25 cellular contexts compared by ENCODE assay signal in genomic region chr21:28821276-28822063, GRCh38.
A peak's percentile ranks its signal among the peaks of the same experiment; 100 is the strongest.
DNase-seq lines count a peak whose midpoint lies in the region; ATAC-seq, FAIRE-seq and TF ChIP-seq lines count a peak whose summit lies in the region.
"Had no signal": no experiment of that assay in that cellular context is flagged by ENCODE, and none has a peak within 500 bp of the region (broad histone marks: within the 10 kb centered on the region; RNA-seq: fewer than 3 reads in every experiment).

No MANE protein-coding gene starts in this region.

- no peaks in the 10 kb centered on the region for H3K9me3 ChIP-seq in IMR-90 (ENCODE audit: control insufficient read depth, insufficient read depth, low read length)
- H3K9me3 ChIP-seq in trophoblast cell (ENCODE audit: insufficient read depth, low read depth, low read length), result peaks cover 2% of the 10 kb centered on the region
- no peaks in the 10 kb centered on the region for H3K9me3 ChIP-seq in transverse colon

- no peaks in the 10 kb centered on the region for H3K9me1 ChIP-seq in IMR-90 (ENCODE audit: insufficient read depth, low read length)

- H3K18ac ChIP-seq in IMR-90 (ENCODE audit: low read depth, low read length), result peak overlapping the region; percentile 56
- no peak overlapping the region for H3K18ac ChIP-seq in trophoblast cell (ENCODE audit: low read length)

- BruUV-seq in IMR-90 (replicated peaks; lab: Mats Ljungman, UMichigan), result no TSS peak

- CTCF ChIA-PET in IMR-90 (lab: Yijun Ruan, JAX), result no interaction called here
- CTCF ChIA-PET in activated CD8-positive, alpha-beta T cell treated with anti-CD3 and anti-CD28 coated beads, Interleukin-2, amount 10 ng/mL, durations not matched to agents 7 days and 5 days (lab: Charles Lee), result no interaction called here

- H3K27me3 ChIP-seq in IMR-90 (ENCODE audit: control insufficient read depth, insufficient read depth, low read length) (no peaks in the 10 kb centered on the region), trophoblast cell (ENCODE audit: insufficient read depth, low read length) (no peaks in the 10 kb centered on the region), transverse colon (no peaks in the 10 kb centered on the region)
- H3K27me3 ChIP-seq: foreskin keratinocyte had no signal

- peaks cover 3% of the 10 kb centered on the region for H3K79me2 ChIP-seq in trophoblast cell (ENCODE audit: control insufficient read depth, insufficient read depth, low read length, poor library complexity)

- H3K36me3 ChIP-seq in IMR-90 (ENCODE audit: control insufficient read depth, insufficient read depth, low read length) (no peaks in the 10 kb centered on the region), trophoblast cell (ENCODE audit: control insufficient read depth in 1 of 2, insufficient read depth in 2 of 2, low read length in 2 of 2) (no peaks in the 10 kb centered on the region), transverse colon (no peaks in the 10 kb centered on the region)

- H3K4me2 ChIP-seq in IMR-90 (ENCODE audit: low read depth, low read length) (no peak overlapping the region), trophoblast cell (ENCODE audit: low read length) (peak overlapping the region; percentile 5)
- H3K4me2 ChIP-seq: smooth muscle cell had no signal

- H4K20me1 ChIP-seq in IMR-90 (ENCODE audit: insufficient read depth, low read length), result no peaks in the 10 kb centered on the region

- ATAC-seq in IMR-90 (ENCODE audit: low read depth), result no peak
- no peak for ATAC-seq in activated CD8-positive, alpha-beta T cell treated with anti-CD3 and anti-CD28 coated beads, Interleukin-2, amount 10 ng/mL, durations not matched to agents 7 days and 5 days
- ATAC-seq: activated naive CD8-positive, alpha-beta T cell treated with anti-CD3 and anti-CD28 coated beads, Interleukin-2, amount 50 U/mL, for 24 hours; foreskin keratinocyte; naive thymus-derived CD8-positive, alpha-beta T cell had no signal

- H3K4me3 Mint-ChIP-seq in activated CD8-positive, alpha-beta T cell treated with anti-CD3 and anti-CD28 coated beads, Interleukin-2, amount 10 ng/mL, durations not matched to agents 7 days and 5 days, result no peak overlapping the region
- H3K4me3 Mint-ChIP-seq: activated CD4-positive, alpha-beta T cell treated with anti-CD3 and anti-CD28 coated beads, Interleukin-2, amount 10 ng/mL, durations not matched to agents 7 days and 5 days; activated naive CD8-positive, alpha-beta T cell treated with anti-CD3 and anti-CD28 coated beads, Interleukin-2, amount 50 U/mL, for 24 hours; CD4-positive, alpha-beta memory T cell; dendritic cell treated with granulocyte-macrophage colony-stimulating factor and Interleukin-4, amounts not matched to agents 40 ng/mL and 50 ng/mL, for 4 days; naive thymus-derived CD8-positive, alpha-beta T cell had no signal

- peaks cover 15% of the 10 kb centered on the region for H3K4me1 ChIP-seq in IMR-90 (ENCODE audit: control insufficient read depth, insufficient read depth, low read length)
- H3K4me1 ChIP-seq in trophoblast cell (ENCODE audit: control insufficient read depth in 1 of 2, insufficient read depth in 2 of 2, low read length in 2 of 2), result peaks cover 4 to 15% of the 10 kb centered on the region in 2 experiments
- peaks cover 9 to 28% (median 14%) of the 10 kb centered on the region in 4 donors for H3K4me1 ChIP-seq in transverse colon

- no peaks in the 10 kb centered on the region for H3K9me3 Mint-ChIP-seq in activated CD8-positive, alpha-beta T cell treated with anti-CD3 and anti-CD28 coated beads, Interleukin-2, amount 10 ng/mL, durations not matched to agents 7 days and 5 days (ENCODE audit: insufficient read depth)
- H3K9me3 Mint-ChIP-seq: activated CD4-positive, alpha-beta T cell treated with anti-CD3 and anti-CD28 coated beads, Interleukin-2, amount 10 ng/mL, durations not matched to agents 7 days and 5 days; activated naive CD8-positive, alpha-beta T cell treated with anti-CD3 and anti-CD28 coated beads, Interleukin-2, amount 50 U/mL, for 24 hours; CD4-positive, alpha-beta memory T cell; dendritic cell treated with granulocyte-macrophage colony-stimulating factor and Interleukin-4, amounts not matched to agents 40 ng/mL and 50 ng/mL, for 4 days; naive thymus-derived CD8-positive, alpha-beta T cell had no signal

- H4K5ac ChIP-seq in IMR-90 (ENCODE audit: low read depth, low read length), result no peak overlapping the region

- POLR2A ChIA-PET in IMR-90 (lab: Charles Lee; ENCODE audit: unreplicated experiment), result no interaction called here
- POLR2A ChIA-PET in activated CD8-positive, alpha-beta T cell treated with anti-CD3 and anti-CD28 coated beads, Interleukin-2, amount 10 ng/mL, durations not matched to agents 7 days and 5 days (lab: Charles Lee), result no interaction called here

- H3K4me3 ChIP-seq in IMR-90 (ENCODE audit: insufficient read depth, low read depth, low read length) (no peak overlapping the region), trophoblast cell (ENCODE audit: low read depth, low read length) (no peak overlapping the region), transverse colon (no peak overlapping the region)
- H3K4me3 ChIP-seq: smooth muscle cell had no signal

- peaks cover 20% of the 10 kb centered on the region for H3K36me3 Mint-ChIP-seq in activated CD8-positive, alpha-beta T cell treated with anti-CD3 and anti-CD28 coated beads, Interleukin-2, amount 10 ng/mL, durations not matched to agents 7 days and 5 days (ENCODE audit: low read depth)

- no peak overlapping the region for H2BK15ac ChIP-seq in IMR-90 (ENCODE audit: low read depth, low read length)

- H3K4ac ChIP-seq in IMR-90 (ENCODE audit: low read depth, low read length), result no peak overlapping the region
- H3K4ac ChIP-seq in trophoblast cell (ENCODE audit: low read depth, low read length), result no peak overlapping the region

- no peak overlapping the region for H4K12ac ChIP-seq in trophoblast cell (ENCODE audit: low read depth, low read length)

- H2BK20ac ChIP-seq in IMR-90 (ENCODE audit: low read depth, low read length), result no peak overlapping the region

- no peak overlapping the region for H2BK120ac ChIP-seq in IMR-90 (ENCODE audit: low read depth, low read length)
- peak overlapping the region; percentile 85 for H2BK120ac ChIP-seq in trophoblast cell (ENCODE audit: insufficient read depth, low read length, poor library complexity)

- no CpG with 5 or more reads among the region's 6 CpGs for WGBS in IMR-90 (ENCODE audit: extremely low coverage in 2 of 2, insufficient read length in 1 of 2), 2 experiments
- WGBS in trophoblast cell (ENCODE audit: extremely low coverage, insufficient coverage, insufficient read length), result no CpG with 5 or more reads among the region's 6 CpGs
- WGBS in transverse colon (ENCODE audit: low coverage in 1 of 2), 2 donors, result 80 to 85% methylated on average over 6 of the region's 6 CpGs

- FAIRE-seq in endometrium (lab: Jason Lieb, UNC), result peak; percentile 94
- FAIRE-seq: bronchial epithelial cell, GM12892 had no signal

- H3K9ac ChIP-seq in IMR-90 (ENCODE audit: low read depth, low read length) (no peak overlapping the region), trophoblast cell (ENCODE audit: low read length) (no peak overlapping the region)

- H4K91ac ChIP-seq in IMR-90 (ENCODE audit: insufficient read depth, low read depth, low read length), result no peak overlapping the region
- peak overlapping the region; percentile 55 for H4K91ac ChIP-seq in trophoblast cell (ENCODE audit: low read depth, low read length)

- dilution Hi-C loops in IMR-90 (cut with HindIII; ENCODE audit: low sequenced_read_pairs, unreplicated experiment), result no loop called here

- DNase-seq in IMR-90 (no peak), trophoblast cell (no peak), transverse colon (no peak), NCI-H2196 treated with DMSO at 0.1 percent for 48 hours (lab: John Stamatoyannopoulos, UW; ENCODE audit: unreplicated experiment) (no peak), NCI-H1417 treated with DMSO at 0.1 percent for 48 hours (lab: John Stamatoyannopoulos, UW) (no peak)
- DNase-seq in activated CD8-positive, alpha-beta T cell treated with anti-CD3 and anti-CD28 coated beads, Interleukin-2, amount 10 ng/mL, durations not matched to agents 7 days and 5 days, result no peak
- DNase-seq in stimulated activated CD4-positive, alpha-beta T cell treated with anti-CD3 and anti-CD28 coated beads, Interleukin-12 subunit alpha, Interleukin-12 subunit beta, amount 100 ng/mL, for 4 hours, result no peak
- DNase-seq: activated CD4-positive, alpha-beta T cell treated with anti-CD3 and anti-CD28 coated beads, Interleukin-2, amount 10 ng/mL, durations not matched to agents 7 days and 5 days; activated effector memory CD4-positive, alpha-beta T cell treated with Interleukin-2 at 50 U/mL for 16 hours; activated naive CD8-positive, alpha-beta T cell treated with anti-CD3 and anti-CD28 coated beads, Interleukin-2, amount 50 U/mL, for 24 hours; CD4-positive, alpha-beta memory T cell; DMS53; foreskin keratinocyte; GOT3; naive thymus-derived CD8-positive, alpha-beta T cell; NCI-H187; posterior cingulate gyrus; SHP77; stimulated activated CD4-positive, alpha-beta T cell treated with anti-CD3 and anti-CD28 coated beads, Interleukin-4, amount 100 ng/mL, for 24 hours; T-helper 1 cell had no signal

- TF ChIP-seq POLR2A in IMR-90 (IDR thresholded peaks at IDR 0.05; ENCODE audit: low read depth, low read length) (no peak), transverse colon (IDR thresholded peaks at IDR 0.05) (no peak)

- intact Hi-C loops in IMR-90 (cut with micrococcal nuclease) (loop anchor here (5.0 kb wide), 1 partner anchor 61 kb away; no protein-coding TSS in a partner anchor), transverse colon (cut with DNase I; ENCODE audit: low total_unique reads) (no loop called here)

- H2AK9ac ChIP-seq in IMR-90 (replicated peaks; ENCODE audit: low read depth, low read length, poor library complexity), result no peak overlapping the region

- TF ChIP-seq EP300 in transverse colon (IDR thresholded peaks at IDR 0.05; ENCODE audit: low read depth), result no peak

- H3K27ac Mint-ChIP-seq in activated CD8-positive, alpha-beta T cell treated with anti-CD3 and anti-CD28 coated beads, Interleukin-2, amount 10 ng/mL, durations not matched to agents 7 days and 5 days, result no peak overlapping the region
- H3K27ac Mint-ChIP-seq: activated CD4-positive, alpha-beta T cell treated with anti-CD3 and anti-CD28 coated beads, Interleukin-2, amount 10 ng/mL, durations not matched to agents 7 days and 5 days; activated naive CD8-positive, alpha-beta T cell treated with anti-CD3 and anti-CD28 coated beads, Interleukin-2, amount 50 U/mL, for 24 hours; CD4-positive, alpha-beta memory T cell; dendritic cell treated with granulocyte-macrophage colony-stimulating factor and Interleukin-4, amounts not matched to agents 40 ng/mL and 50 ng/mL, for 4 days; naive thymus-derived CD8-positive, alpha-beta T cell had no signal

- H3K23ac ChIP-seq in IMR-90 (ENCODE audit: low read depth, low read length) (no peak overlapping the region), trophoblast cell (ENCODE audit: low read length) (no peak overlapping the region)

- in situ Hi-C loops in IMR-90 (cut with MboI; ENCODE audit: low sequenced_read_pairs), result no loop called here
- in situ Hi-C loops in transverse colon (cut with MboI; ENCODE audit: low pct_ligation_motif_present in 1 of 4, low pct_unique_long_range_greater_than_20kb in 1 of 4, low sequenced_read_pairs in 3 of 4), result no loop called here

- TF ChIP-seq CTCF in IMR-90 (conservative IDR thresholded peaks at IDR 0.05; ENCODE audit: low read depth, low read length) (no peak), transverse colon (IDR thresholded peaks at IDR 0.05) (no peak)

- no peak for TF ChIP-seq RAD21 in IMR-90 (IDR thresholded peaks at IDR 0.05; ENCODE audit: low read length)

- H3K14ac ChIP-seq in IMR-90 (replicated peaks; ENCODE audit: low read depth, low read length) (no peak overlapping the region), trophoblast cell (ENCODE audit: low read length) (peak overlapping the region; percentile 28)

- H2AK5ac ChIP-seq in IMR-90 (ENCODE audit: low read depth, low read length) (no peak overlapping the region), trophoblast cell (ENCODE audit: low read length) (no peak overlapping the region)

- peak overlapping the region; percentile 94 for H2BK12ac ChIP-seq in trophoblast cell (ENCODE audit: low read length)

- no peak overlapping the region for H2BK5ac ChIP-seq in IMR-90 (ENCODE audit: low read depth, low read length, poor library complexity, severe bottlenecking)
- peak overlapping the region; percentile 85 for H2BK5ac ChIP-seq in trophoblast cell (ENCODE audit: low read depth, low read length, poor library complexity)

- no peak overlapping the region for H4K8ac ChIP-seq in IMR-90 (ENCODE audit: low read depth in 2 of 2, low read length in 2 of 2)
- no peak overlapping the region for H4K8ac ChIP-seq in trophoblast cell (ENCODE audit: low read depth, low read length)

- H3K79me1 ChIP-seq in IMR-90 (ENCODE audit: low read depth in 1 of 2, low read length in 2 of 2) (no peaks in the 10 kb centered on the region), trophoblast cell (ENCODE audit: low read length) (peaks cover 31% of the 10 kb centered on the region)

- no peaks in the 10 kb centered on the region for H3K4me1 Mint-ChIP-seq in activated CD8-positive, alpha-beta T cell treated with anti-CD3 and anti-CD28 coated beads, Interleukin-2, amount 10 ng/mL, durations not matched to agents 7 days and 5 days (ENCODE audit: low read depth)
- H3K4me1 Mint-ChIP-seq: activated naive CD8-positive, alpha-beta T cell treated with anti-CD3 and anti-CD28 coated beads, Interleukin-2, amount 50 U/mL, for 24 hours had no signal

- H2AFZ ChIP-seq in IMR-90 (replicated peaks; ENCODE audit: low read length, poor library complexity) (no peak overlapping the region), trophoblast cell (ENCODE audit: insufficient read depth, low read length, poor library complexity) (no peak overlapping the region)

- no peaks in the 10 kb centered on the region for H3K27me3 Mint-ChIP-seq in activated CD8-positive, alpha-beta T cell treated with anti-CD3 and anti-CD28 coated beads, Interleukin-2, amount 10 ng/mL, durations not matched to agents 7 days and 5 days (ENCODE audit: low read depth)
- H3K27me3 Mint-ChIP-seq: activated CD4-positive, alpha-beta T cell treated with anti-CD3 and anti-CD28 coated beads, Interleukin-2, amount 10 ng/mL, durations not matched to agents 7 days and 5 days; activated naive CD8-positive, alpha-beta T cell treated with anti-CD3 and anti-CD28 coated beads, Interleukin-2, amount 50 U/mL, for 24 hours; CD4-positive, alpha-beta memory T cell; dendritic cell treated with granulocyte-macrophage colony-stimulating factor and Interleukin-4, amounts not matched to agents 40 ng/mL and 50 ng/mL, for 4 days; naive thymus-derived CD8-positive, alpha-beta T cell had no signal

- no peak overlapping the region for H3K56ac ChIP-seq in IMR-90 (ENCODE audit: extremely low read depth, insufficient read depth, low read length)

- H3K27ac ChIP-seq in IMR-90 (ENCODE audit: insufficient read depth, low read length) (0 out of 2 replicates have a peak overlapping the region, but pooled peaks have one; percentile 13), trophoblast cell (ENCODE audit: low read depth, low read length) (peak overlapping the region; percentile 52), transverse colon (peak overlapping the region; percentile 59 to 72 (median 67))
- H3K27ac ChIP-seq: foreskin keratinocyte had no signal

Comparison
In these comparisons a context has a peak if more than half of its experiments do, and no peak if none do; other contexts are left out.
1. H3K27ac ChIP-seq: peak in every context shown above with its lines; median percentile 67 in transverse colon; 52 in trophoblast cell; 13 in IMR-90.